8 cellular contexts compared by ENCODE assay signal in genomic region chr20:31708839-31709534, GRCh38. TPM values are rescaled to one million over a fixed set of nuclear protein-coding genes. Genes with fewer than 3 reads are reported as not detected.
A peak's percentile ranks its signal among the peaks of the same experiment; 100 is the strongest.
DNase-seq lines count a peak whose midpoint lies in the region; ATAC-seq and TF ChIP-seq lines count a peak whose summit lies in the region.

No MANE protein-coding gene starts in this region.

- H3K9me3 ChIP-seq in subcutaneous abdominal adipose tissue (ENCODE audit: control insufficient read depth in 5 of 5, low read length in 5 of 5) (no peaks in the 10 kb centered on the region), GM23248 (ENCODE audit: low read depth) (no peaks in the 10 kb centered on the region)

- no peak overlapping the region for H2AFZ ChIP-seq in GM23248

- DNase-seq in T-helper 2 cell treated with Interferon-gamma antibody and Interleukin-4, amounts not matched to agents 5 μg/mL and 100 μg/mL, for 36 hours (ENCODE audit: low spot score), result no peak
- DNase-seq in T-helper 2 cell (no peak), NCI-H748 (lab: John Stamatoyannopoulos, UW; ENCODE audit: unreplicated experiment) (peak; percentile 97), GM23248 (no peak), NCI-H82 treated with DMSO at 0.1 percent for 48 hours (lab: John Stamatoyannopoulos, UW; ENCODE audit: unreplicated experiment) (no peak), foreskin keratinocyte (no peak)
- no peak for DNase-seq in effector memory CD8-positive, alpha-beta T cell

- no peak for TF ChIP-seq CTCF in foreskin keratinocyte (conservative IDR thresholded peaks at IDR 0.05)

- peaks cover 11 to 44% (median 25%) of the 10 kb centered on the region in 5 donors for H3K36me3 ChIP-seq in subcutaneous abdominal adipose tissue (ENCODE audit: control insufficient read depth in 5 of 5, insufficient read depth in 5 of 5, low read length in 5 of 5)
- peaks cover 12% of the 10 kb centered on the region for H3K36me3 ChIP-seq in GM23248 (ENCODE audit: low read depth)

- no peak overlapping the region for H3K9ac ChIP-seq in subcutaneous abdominal adipose tissue (ENCODE audit: low read length in 5 of 5)
- H3K9ac ChIP-seq in GM23248, result no peak overlapping the region

- no peak overlapping the region for H3K4me3 ChIP-seq in subcutaneous abdominal adipose tissue (ENCODE audit: low read depth in 1 of 5, low read length in 5 of 5)
- no peak overlapping the region for H3K4me3 ChIP-seq in GM23248

- peaks cover 28% of the 10 kb centered on the region for H3F3A ChIP-seq in GM23248 (ENCODE audit: insufficient read depth)

- peak overlapping the region; percentile 65 for H3K27ac Mint-ChIP-seq in T-helper 2 cell treated with Interferon-gamma antibody and Interleukin-4, amounts not matched to agents 5 μg/mL and 100 μg/mL, for 36 hours
- peak overlapping the region; percentile 87 to 90 for H3K27ac Mint-ChIP-seq in effector memory CD8-positive, alpha-beta T cell

- 95 to 98% methylated on average over 11 of the region's 11 CpGs for WGBS in GM23248 (ENCODE audit: low coverage in 1 of 2, low lambda C conversion rate in 2 of 2, missing lambda C conversion rate in 2 of 2), 2 experiments

- H3K27me3 ChIP-seq in subcutaneous abdominal adipose tissue (ENCODE audit: control insufficient read depth in 5 of 5, insufficient read depth in 4 of 5, low read length in 5 of 5) (no peaks in the 10 kb centered on the region), GM23248 (replicated peaks; ENCODE audit: insufficient read depth) (no peaks in the 10 kb centered on the region), foreskin keratinocyte (no peaks in the 10 kb centered on the region)

- H3K4me3 Mint-ChIP-seq in T-helper 2 cell treated with Interferon-gamma antibody and Interleukin-4, amounts not matched to agents 5 μg/mL and 100 μg/mL, for 36 hours, result peak overlapping the region; percentile 59
- H3K4me3 Mint-ChIP-seq in effector memory CD8-positive, alpha-beta T cell, result peak overlapping the region in 1 of 2 donors; percentile 4

- H3K4me1 ChIP-seq in subcutaneous abdominal adipose tissue (ENCODE audit: control insufficient read depth in 5 of 5, insufficient read depth in 5 of 5, low read length in 5 of 5), result peaks cover 19 to 85% (median 81%) of the 10 kb centered on the region in 5 donors
- H3K4me1 ChIP-seq in GM23248 (ENCODE audit: insufficient read depth), result peaks cover 45% of the 10 kb centered on the region
- peaks cover 62% of the 10 kb centered on the region for H3K4me1 ChIP-seq in foreskin keratinocyte

- peaks cover 51% of the 10 kb centered on the region for H3K4me1 Mint-ChIP-seq in T-helper 2 cell treated with Interferon-gamma antibody and Interleukin-4, amounts not matched to agents 5 μg/mL and 100 μg/mL, for 36 hours (ENCODE audit: low read depth)
- H3K4me1 Mint-ChIP-seq in effector memory CD8-positive, alpha-beta T cell (ENCODE audit: low read depth in 2 of 2), result peaks cover 62 to 85% of the 10 kb centered on the region in 2 donors

- ATAC-seq in effector memory CD8-positive, alpha-beta T cell (replicated peaks), result no peak
- no peak for ATAC-seq in foreskin keratinocyte

- H3K9me3 Mint-ChIP-seq in T-helper 2 cell treated with Interferon-gamma antibody and Interleukin-4, amounts not matched to agents 5 μg/mL and 100 μg/mL, for 36 hours, result no peaks in the 10 kb centered on the region
- H3K9me3 Mint-ChIP-seq in effector memory CD8-positive, alpha-beta T cell, result no peaks in the 10 kb centered on the region

- no peaks in the 10 kb centered on the region for H3K27me3 Mint-ChIP-seq in T-helper 2 cell treated with Interferon-gamma antibody and Interleukin-4, amounts not matched to agents 5 μg/mL and 100 μg/mL, for 36 hours (ENCODE audit: low read depth)
- H3K27me3 Mint-ChIP-seq in effector memory CD8-positive, alpha-beta T cell, result no peaks in the 10 kb centered on the region

- H3K4me2 ChIP-seq in GM23248 (ENCODE audit: unreplicated experiment), result no peak overlapping the region

- peaks cover 91% of the 10 kb centered on the region for H3K79me2 ChIP-seq in GM23248 (ENCODE audit: insufficient read depth)

- in situ Hi-C loops in GM23248 (cut with MboI), result no loop called here

- peaks cover 65% of the 10 kb centered on the region for H3K36me3 Mint-ChIP-seq in T-helper 2 cell treated with Interferon-gamma antibody and Interleukin-4, amounts not matched to agents 5 μg/mL and 100 μg/mL, for 36 hours (ENCODE audit: low read depth)
- H3K36me3 Mint-ChIP-seq in effector memory CD8-positive, alpha-beta T cell (ENCODE audit: insufficient read depth), result peaks cover 24% of the 10 kb centered on the region

- H4K20me1 ChIP-seq in GM23248 (ENCODE audit: insufficient read depth), result no peaks in the 10 kb centered on the region

- H3K27ac ChIP-seq in subcutaneous abdominal adipose tissue (ENCODE audit: low read depth, low read length) (peak overlapping the region; percentile 66), GM23248 (no peak overlapping the region), foreskin keratinocyte (no peak overlapping the region)

- H3K9me2 ChIP-seq in GM23248 (ENCODE audit: insufficient read depth), result no peaks in the 10 kb centered on the region

RNA-seq across cellular contexts. Expression of gene BCL2L1, which starts 13.7 kb away (rescaled TPM):
- 83.8 and 95.1 TPM in 2 replicates for total RNA-seq in GM23248 (2014; rRNA removed; shearing (Covaris generic))
- polyA plus RNA-seq in GM23248 (2016; fragmentation: Nextera tagmentation; extraction: Ambion mirVana), result 56.2 and 56.3 TPM in 2 replicates
- total RNA-seq in foreskin keratinocyte, result 114 and 136 TPM in 2 replicates
- polyA plus RNA-seq in foreskin keratinocyte, result 106 and 115 TPM in 2 replicates

RNA-seq across cellular contexts. Expression of gene TPX2, which starts 30.1 kb away (rescaled TPM):
- total RNA-seq in GM23248 (2014; rRNA removed; shearing (Covaris generic)), result 35.5 and 39.6 TPM in 2 replicates
- polyA plus RNA-seq in GM23248 (2016; fragmentation: Nextera tagmentation; extraction: Ambion mirVana) (37.6 and 37.7 TPM in 2 replicates), foreskin keratinocyte (47.2 and 65.4 TPM in 2 replicates)
- total RNA-seq in foreskin keratinocyte, result 106 and 126 TPM in 2 replicates
